In the genomic region with DNA sequence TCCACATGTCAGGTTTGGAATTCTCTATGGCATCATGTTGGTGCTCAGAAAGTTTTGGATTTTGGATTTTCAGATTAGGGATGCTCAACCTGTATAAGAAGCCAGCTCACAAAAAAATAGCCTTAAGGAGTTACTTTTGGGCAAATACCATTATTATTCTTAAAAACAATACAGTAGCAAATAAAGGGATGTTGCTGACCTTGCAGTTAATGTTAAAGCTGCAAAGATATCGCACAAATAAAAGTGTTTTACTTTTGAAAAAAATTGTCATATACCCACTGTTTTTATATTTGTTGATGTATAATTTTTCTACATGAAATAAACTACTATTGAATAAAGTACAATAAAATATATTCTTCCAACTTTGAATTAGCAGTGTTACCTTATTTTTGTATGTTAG, we compare ENCODE assay signal across 18 cellular contexts.
DNase-seq lines count a peak whose midpoint lies in the region; ATAC-seq, FAIRE-seq and TF ChIP-seq lines count a peak whose summit lies in the region.
"Had no signal": no experiment of that assay in that cellular context is flagged by ENCODE, and none has a peak within 500 bp of the region (broad histone marks: within the 10 kb centered on the region; RNA-seq: fewer than 3 reads in every experiment).

No MANE protein-coding gene starts in this region.

- no peak overlapping the region for H3K14ac ChIP-seq in H1 (ENCODE audit: insufficient read length)

- no peak overlapping the region for H4K5ac ChIP-seq in H1 (ENCODE audit: insufficient read length, low read depth, low read length)

- no peak overlapping the region for H2BK15ac ChIP-seq in H1 (ENCODE audit: low read length)

- H3K79me2 ChIP-seq in K562 (ENCODE audit: control insufficient read depth, insufficient read depth, low read length), result no peaks in the 10 kb centered on the region
- H3K79me2 ChIP-seq in H1 (ENCODE audit: control insufficient read depth in 1 of 2, insufficient read depth in 2 of 2, low read length in 2 of 2), result no peaks in the 10 kb centered on the region

- ATAC-seq in K562 (no peak), psoas muscle (no peak), HG02642 (IDR thresholded peaks at IDR 0.05; ENCODE audit: poor library complexity, unreplicated experiment) (no peak)
- ATAC-seq: CD8-positive, alpha-beta T cell; GM23338 had no signal

- no peak overlapping the region for H3K4me3 ChIP-seq in K562
- no peak overlapping the region for H3K4me3 ChIP-seq in H1 (ENCODE audit: extremely low read depth in 1 of 4, insufficient read depth in 2 of 4, low read depth in 3 of 4, low read length in 4 of 4)
- H3K4me3 ChIP-seq in psoas muscle, result no peak overlapping the region
- H3K4me3 ChIP-seq: BLaER1, GM23338, HAP-1 had no signal

- POLR2A ChIA-PET in K562 (lab: Yijun Ruan, JAX), result no interaction called here
- POLR2A ChIA-PET in H1 (lab: Charles Lee; ENCODE audit: partially characterized antibody), result no interaction called here

- no peak overlapping the region for H3K9ac ChIP-seq in K562 (ENCODE audit: insufficient read depth in 1 of 2, low read depth in 2 of 2, low read length in 2 of 2)
- H3K9ac ChIP-seq in H1 (replicated peaks in 1 of 4; ENCODE audit: extremely low read depth in 1 of 4, low read depth in 3 of 4, low read length in 3 of 4), result no peak overlapping the region
- H3K9ac ChIP-seq: BLaER1 had no signal

- TF ChIP-seq EP300 in K562 (IDR thresholded peaks at IDR 0.05; ENCODE audit: low read length), result no peak
- TF ChIP-seq EP300 in H1 (IDR thresholded peaks at IDR 0.05; ENCODE audit: borderline replicate concordance in 1 of 2, low read depth in 2 of 2, low read length in 2 of 2), result no peak

- H3K36me3 ChIP-seq in K562 (ENCODE audit: control insufficient read depth, insufficient read depth, low read length) (peaks cover 3% of the 10 kb centered on the region; the same call in 2 of the 3 replicates), H1 (ENCODE audit: control insufficient read depth in 2 of 4, insufficient read depth in 4 of 4, low read length in 3 of 4) (peaks cover 0 to 24% (median 10%) of the 10 kb centered on the region in 4 experiments; a peak in 6 of 8 replicates), psoas muscle (ENCODE audit: insufficient read depth in 1 of 2, low read depth in 1 of 2) (peaks cover 3 to 70% of the 10 kb centered on the region in 2 donors)

- CTCF ChIA-PET in K562 (lab: Yijun Ruan, JAX; ENCODE audit: low intra/inter-chr PET ratio), result no interaction called here
- CTCF ChIA-PET in H1 (lab: Charles Lee; ENCODE audit: partially characterized antibody), result no interaction called here

- no peak overlapping the region for H2BK12ac ChIP-seq in H1 (ENCODE audit: low read depth, low read length)

- TF ChIP-seq POLR2A in K562 (conservative IDR thresholded peaks at IDR 0.05) (no peak), H1 (IDR thresholded peaks at IDR 0.05; ENCODE audit: control extremely low read depth in 1 of 2, low read depth in 2 of 2, low read length in 2 of 2) (no peak)

- DNase-seq in GM19239 (ENCODE audit: insufficient read length, low spot score) (no peak), K562 (ENCODE audit: extremely low read depth in 1 of 4, low spot score in 3 of 4) (no peak), H1 (ENCODE audit: low read depth in 1 of 2, low spot score in 2 of 2) (no peak), psoas muscle (no peak), iPS-NIHi7 (ENCODE audit: extremely low spot score) (no peak)
- DNase-seq: Caco-2; CD4-positive, CD25-positive, alpha-beta regulatory T cell; CD8-positive, alpha-beta T cell; DMS153; DND-41; HFFc6 had no signal

- H3K9me3 ChIP-seq in K562 (replicated peaks; ENCODE audit: control insufficient read depth, insufficient read depth, low read depth, low read length) (no peaks in the 10 kb centered on the region), H1 (ENCODE audit: insufficient read depth in 2 of 2, low read depth in 1 of 2, low read length in 1 of 2) (no peaks in the 10 kb centered on the region), psoas muscle (no peaks in the 10 kb centered on the region)
- H3K9me3 ChIP-seq: BLaER1, Caco-2, HAP-1 had no signal

- no peaks in the 10 kb centered on the region for H3K23me2 ChIP-seq in H1 (ENCODE audit: low read depth, low read length)

- no peaks in the 10 kb centered on the region for H4K20me1 ChIP-seq in K562 (replicated peaks; ENCODE audit: control insufficient read depth, insufficient read depth, low read length)
- H4K20me1 ChIP-seq in H1 (replicated peaks in 1 of 2; ENCODE audit: control insufficient read depth in 1 of 2, insufficient read depth in 2 of 2, low read length in 2 of 2), result no peaks in the 10 kb centered on the region

- H3K56ac ChIP-seq in H1 (replicated peaks; ENCODE audit: insufficient read length, low read depth, low read length), result no peak overlapping the region

- H2BK5ac ChIP-seq in H1 (ENCODE audit: low read depth, low read length), result no peak overlapping the region

- peak; percentile 63 for FAIRE-seq in GM19239 (lab: Jason Lieb, UNC)
- FAIRE-seq in K562 (lab: Jason Lieb, UNC), result no peak
- no peak for FAIRE-seq in H1 (lab: Jason Lieb, UNC)
- FAIRE-seq: GM12892, H54 had no signal

- H2AK5ac ChIP-seq in H1 (ENCODE audit: low read depth, low read length), result no peak overlapping the region

- no peaks in the 10 kb centered on the region for H3K9me1 ChIP-seq in K562 (ENCODE audit: control insufficient read depth, insufficient read depth, low read length)

- no peak overlapping the region for H2BK120ac ChIP-seq in H1 (replicated peaks; ENCODE audit: low read depth, low read length)

- in situ Hi-C loops in K562 (cut with MboI), result no loop called here

- H4K8ac ChIP-seq in H1 (ENCODE audit: extremely low read depth, insufficient read depth, low read length), result no peak overlapping the region

- H3K23ac ChIP-seq in H1 (ENCODE audit: insufficient read length), result no peak overlapping the region

- no peak overlapping the region for H4K91ac ChIP-seq in H1 (replicated peaks; ENCODE audit: insufficient read length, low read length)

- H3K27me3 ChIP-seq in K562 (ENCODE audit: control insufficient read depth in 2 of 2, insufficient read depth in 2 of 2, low read length in 2 of 2), result no peaks in the 10 kb centered on the region
- H3K27me3 ChIP-seq in H1 (replicated peaks in 1 of 4; ENCODE audit: control insufficient read depth in 3 of 4, extremely low read depth in 1 of 4, insufficient read depth in 3 of 4, low read length in 3 of 4), result no peaks in the 10 kb centered on the region
- H3K27me3 ChIP-seq in psoas muscle (ENCODE audit: insufficient read depth in 3 of 3, low read length in 2 of 3), result no peaks in the 10 kb centered on the region
- H3K27me3 ChIP-seq: BLaER1 had no signal

- no peak overlapping the region for H3K4ac ChIP-seq in H1 (replicated peaks; ENCODE audit: insufficient read length, low read depth, low read length)

- 33% methylated on average over 1 of the region's 1 CpG for WGBS in K562 (ENCODE audit: insufficient coverage, low coverage, missing lambda C conversion rate)
- 97% methylated on average over 1 of the region's 1 CpG; no CpG with 5 or more reads in 1 of the 2 experiments for WGBS in H1 (ENCODE audit: extremely low coverage in 1 of 2, insufficient coverage in 1 of 2, insufficient read length in 1 of 2, insufficient replicate concordance in 2 of 2, low coverage in 1 of 2, low lambda C conversion rate in 2 of 2, missing lambda C conversion rate in 1 of 2), 2 experiments
- 96 to 100% (median 100%) methylated on average over 1 of the region's 1 CpG for WGBS in psoas muscle, 3 donors

- no peak overlapping the region for H2AFZ ChIP-seq in K562 (ENCODE audit: low read depth, low read length)
- no peak overlapping the region for H2AFZ ChIP-seq in H1 (ENCODE audit: low read length)
- H2AFZ ChIP-seq: GM23338 had no signal

- intact Hi-C loops in K562 (cut with micrococcal nuclease) (loop anchor here (2.0 kb wide), 1 partner anchor 434 kb away; no protein-coding TSS in a partner anchor), psoas muscle (cut with DNase I) (no loop called here)

- BruUV-seq in K562 (replicated peaks; lab: Mats Ljungman, UMichigan), result no TSS peak

- H3K4me1 ChIP-seq in K562 (replicated peaks in 1 of 2; ENCODE audit: control insufficient read depth in 2 of 2, insufficient read depth in 2 of 2, low read length in 2 of 2) (no peaks in the 10 kb centered on the region), H1 (replicated peaks in 1 of 4; ENCODE audit: control insufficient read depth in 3 of 4, insufficient read depth in 4 of 4, low read length in 3 of 4) (no peaks in the 10 kb centered on the region), psoas muscle (peaks cover 12% of the 10 kb centered on the region)
- H3K4me1 ChIP-seq: BLaER1, Caco-2, HAP-1 had no signal

- H3K27ac ChIP-seq in K562 (ENCODE audit: extremely low read depth, low read depth, low read length) (no peak overlapping the region), H1 (ENCODE audit: low read depth, low read length) (no peak overlapping the region), psoas muscle (no peak overlapping the region)
- H3K27ac ChIP-seq: BLaER1, C4-2B had no signal

- H3K4me2 ChIP-seq in K562 (ENCODE audit: insufficient read depth, low read length) (no peak overlapping the region), H1 (ENCODE audit: insufficient read depth in 1 of 2, low read depth in 2 of 2, low read length in 2 of 2) (no peak overlapping the region)
- H3K4me2 ChIP-seq: BLaER1, GM23338 had no signal

- TF ChIP-seq CTCF in K562 (IDR thresholded peaks at IDR 0.05 in 2 of 3, conservative IDR thresholded peaks at IDR 0.05 in 1 of 3; ENCODE audit: insufficient read depth in 2 of 3, low read depth in 1 of 3, low read length in 3 of 3) (no peak), H1 (IDR thresholded peaks at IDR 0.05; ENCODE audit: control extremely low read depth in 1 of 3, insufficient read depth in 1 of 3, low read depth in 1 of 3, low read length in 3 of 3) (no peak), psoas muscle (IDR thresholded peaks at IDR 0.05) (no peak)

- no peak for TF ChIP-seq RAD21 in K562 (CRISPR knock-in tag; conservative IDR thresholded peaks at IDR 0.05 in 1 of 2, IDR thresholded peaks at IDR 0.05 in 1 of 2)
- no peak for TF ChIP-seq RAD21 in H1 (IDR thresholded peaks at IDR 0.05 in 1 of 2, conservative IDR thresholded peaks at IDR 0.05 in 1 of 2; ENCODE audit: low read depth in 2 of 2, low read length in 2 of 2)

- no peak overlapping the region for H2BK20ac ChIP-seq in H1 (ENCODE audit: low read length)

- no peak overlapping the region for H3K18ac ChIP-seq in H1 (ENCODE audit: extremely low read depth, low read length)

- no peaks in the 10 kb centered on the region for H3K79me1 ChIP-seq in H1 (ENCODE audit: low read depth, low read length)

TF ChIP-seq in K562, 482 proteins besides CTCF, POLR2A, EP300 and RAD21 (continues in another document):
- 0 out of 2 replicates have a peak, but pooled peaks have one; percentile 29 for TF ChIP-seq C11orf30 (IDR thresholded peaks at IDR 0.05; ENCODE audit: low read depth)
- no peak for TF ChIP-seq ZZZ3 (IDR thresholded peaks at IDR 0.05)
- peak; percentile 57; the same call in 1 of the 2 replicates for TF ChIP-seq MAFK (IDR thresholded peaks at IDR 0.05; ENCODE audit: low read length)

TF ChIP-seq in H1, 55 proteins besides CTCF, POLR2A, EP300 and RAD21:
- TF ChIP-seq MAFK (IDR thresholded peaks at IDR 0.05; ENCODE audit: low read depth, low read length), result peak; percentile 13; the same call in 1 of the 2 replicates
- TF ChIP-seq RFX5 (IDR thresholded peaks at IDR 0.05; ENCODE audit: borderline replicate concordance, low read depth, low read length), result no peak
TF ChIP-seq in H1: peak in this region for 1.
